7 cellular contexts compared by ENCODE assay signal in genomic region chr14:105920803-105921755, GRCh38.
DNase-seq lines count a peak whose midpoint lies in the region; ATAC-seq and TF ChIP-seq lines count a peak whose summit lies in the region.
"Not testable (repeated sequence)": the region's sequence is repeated elsewhere in the genome, so short reads cannot be mapped to it uniquely, and the experiment has no call there.

No MANE protein-coding gene starts in this region.

- peaks cover 24% of the 10 kb centered on the region for H3K36me3 Mint-ChIP-seq in memory B cell

- H3K36me3 ChIP-seq in sigmoid colon; aorta (ENCODE audit: control insufficient read depth in 1 of 2, insufficient read depth in 2 of 2, low read length in 1 of 2): not testable (repeated sequence)

- TF ChIP-seq POLR2A in sigmoid colon (IDR thresholded peaks at IDR 0.05), result not testable (repeated sequence)

- not testable (repeated sequence) for H3K27me3 Mint-ChIP-seq in memory B cell

- H3K4me3 ChIP-seq in GM12865 (ENCODE audit: low read depth, low read length), result peak overlapping the region; percentile 85
- not testable (repeated sequence) for H3K4me3 ChIP-seq in right cardiac atrium (ENCODE audit: low read length); sigmoid colon; aorta (ENCODE audit: low read length in 2 of 2)

- not testable (repeated sequence) for H3K27ac Mint-ChIP-seq in memory B cell

- not testable (repeated sequence) for DNase-seq in GM12865 (ENCODE audit: low read depth); memory B cell (ENCODE audit: low spot score in 2 of 2)
- peak; percentile 21 for DNase-seq in activated CD4-positive, CD25-positive, alpha-beta regulatory T cell treated with anti-CD3 and anti-CD28 coated beads, Interleukin-2, amount 50 U/mL, for 72 hours
- DNase-seq in Right ventricle myocardium inferior (ENCODE audit: missing footprints) (peak; percentile 63), right cardiac atrium (peak in 2 of 3 donors; percentile 25 to 26), sigmoid colon (peak; percentile 50), aorta (peak; percentile 32 to 51)

- not testable (repeated sequence) for TF ChIP-seq CTCF in GM12865 (IDR thresholded peaks at IDR 0.05; ENCODE audit: insufficient read depth, low read depth, low read length, missing control alignments); sigmoid colon (IDR thresholded peaks at IDR 0.05)

- H3K27me3 ChIP-seq in right cardiac atrium (ENCODE audit: control insufficient read depth, insufficient read depth); sigmoid colon; aorta (ENCODE audit: control insufficient read depth in 1 of 2, insufficient read depth in 2 of 2, low read length in 1 of 2): not testable (repeated sequence)

- not testable (repeated sequence) for TF ChIP-seq EP300 in sigmoid colon (IDR thresholded peaks at IDR 0.05)

- not testable (repeated sequence) for ATAC-seq in Right ventricle myocardium inferior; right cardiac atrium; memory B cell (ENCODE audit: low read depth); aorta (ENCODE audit: low FRiP score)

- peak overlapping the region; percentile 86 for H3K4me3 Mint-ChIP-seq in memory B cell

- not testable (repeated sequence) for H3K9me3 ChIP-seq in right cardiac atrium (ENCODE audit: control insufficient read depth, low read length); sigmoid colon; aorta (ENCODE audit: control insufficient read depth, low read length)

- WGBS in right cardiac atrium, result 88% methylated on average over 24 of the region's 24 CpGs
- WGBS in sigmoid colon, 2 donors, result 87 to 89% methylated on average over 24 of the region's 24 CpGs
- 86 to 87% methylated on average over 24 of the region's 24 CpGs for WGBS in aorta, 2 donors

- H3K4me1 Mint-ChIP-seq in memory B cell, result not testable (repeated sequence)

- intact Hi-C loops in Right ventricle myocardium inferior (cut with DNase I); right cardiac atrium (cut with DNase I); sigmoid colon (cut with DNase I); aorta (cut with DNase I): not testable (repeated sequence)

- H3K4me1 ChIP-seq in right cardiac atrium (ENCODE audit: control insufficient read depth, insufficient read depth, low read length); sigmoid colon; aorta (ENCODE audit: control insufficient read depth in 1 of 2, insufficient read depth in 2 of 2, low read length in 2 of 2): not testable (repeated sequence)

- H3K27ac ChIP-seq in right cardiac atrium (ENCODE audit: low read length); sigmoid colon; aorta (ENCODE audit: low read depth in 1 of 2, low read length in 2 of 2): not testable (repeated sequence)

- not testable (repeated sequence) for H3K9me3 Mint-ChIP-seq in memory B cell
